8 cellular contexts compared by ENCODE assay signal in the genomic region with DNA sequence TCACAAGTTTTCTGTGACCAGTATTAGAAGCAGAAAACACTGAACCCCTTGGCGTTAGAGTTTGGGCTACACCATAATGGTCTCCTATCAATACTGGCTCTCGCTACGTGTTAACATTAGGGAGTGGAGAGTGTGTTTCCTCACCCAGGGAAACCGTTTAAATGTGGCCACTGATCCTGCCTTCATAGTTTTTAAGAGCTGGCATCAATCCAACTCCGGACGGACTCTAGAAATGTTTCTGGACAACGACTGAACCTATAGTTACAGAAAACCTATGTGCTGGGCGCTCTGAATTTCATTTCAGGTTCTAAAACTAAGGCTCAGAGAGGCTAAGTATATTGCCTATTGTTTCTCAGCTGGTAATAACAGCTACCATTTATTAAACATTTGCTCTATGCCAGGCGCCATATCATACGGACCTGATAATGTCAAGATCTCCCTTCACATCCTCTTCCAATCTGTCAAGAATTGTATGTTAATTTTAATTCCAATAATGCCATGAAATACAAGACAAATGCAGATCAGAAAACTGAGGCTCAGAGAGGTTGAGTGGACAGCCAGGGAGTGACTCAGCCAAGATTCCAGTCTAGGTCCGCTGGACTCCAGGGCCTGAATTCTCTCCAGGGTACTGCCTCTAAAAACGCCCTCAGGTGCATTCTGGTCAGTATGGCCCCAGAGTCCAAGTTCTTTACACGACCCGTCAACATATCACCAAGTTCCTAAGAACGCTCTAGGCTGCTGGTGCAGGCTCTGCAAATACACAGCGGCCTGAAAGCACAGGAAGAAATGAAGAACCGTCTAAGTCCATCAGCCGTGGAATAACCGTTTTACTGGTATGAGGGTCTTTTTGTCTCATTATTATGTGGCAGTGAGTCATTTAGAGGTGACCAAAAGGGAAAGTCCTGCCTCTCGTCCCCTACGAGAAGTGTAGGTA. TPM values are rescaled to one million over a fixed set of nuclear protein-coding genes. Genes with fewer than 3 reads are reported as not detected.
DNase-seq lines count a peak whose midpoint lies in the region; ATAC-seq, FAIRE-seq and TF ChIP-seq lines count a peak whose summit lies in the region.

No MANE protein-coding gene starts in this region.

- H3K27ac ChIP-seq in K562 (ENCODE audit: extremely low read depth, low read depth, low read length) (peak overlapping the region; percentile 99), kidney (ENCODE audit: low read depth in 2 of 2, low read length in 2 of 2) (peak overlapping the region; percentile 99)

- H3K27me3 ChIP-seq in K562 (ENCODE audit: control insufficient read depth in 2 of 2, insufficient read depth in 2 of 2, low read length in 2 of 2) = no peaks in the 10 kb centered on the region

- intact Hi-C loops in K562 (cut with micrococcal nuclease) (loop anchor here (5.0 to 10.0 kb wide), 3 partner anchors 80 to 225 kb away; a partner anchor contains a TSS), kidney (cut with DNase I) (no loop called here)

- BruUV-seq in K562 (replicated peaks; lab: Mats Ljungman, UMichigan) = TSS peak; percentile 92

- POLR2A ChIA-PET in K562 (lab: Yijun Ruan, JAX) (interaction anchor here (0.6 to 2.8 kb wide), 18 partner anchors 8 to 1636 kb away, joined by 3 to 10 read pairs (median 3); no protein-coding TSS in a partner anchor), GM10248 (lab: Yijun Ruan, JAX) (interaction anchor here (0.8 kb wide), 1 partner anchor 14 kb away, joined by 8 read pairs; no protein-coding TSS in a partner anchor)

- ATAC-seq in K562 (peak; percentile 59), HG02763 (IDR thresholded peaks at IDR 0.05; ENCODE audit: unreplicated experiment) (no peak)
- ATAC-seq in stimulated activated naive CD8-positive, alpha-beta T cell treated with anti-CD3 and anti-CD28 coated beads, Interleukin-15, amount 100 ng/mL, for 72 hours = no peak

- TF ChIP-seq EP300 in K562 (IDR thresholded peaks at IDR 0.05; ENCODE audit: low read length) = no peak

- no peak for TF ChIP-seq POLR2A in K562 (conservative IDR thresholded peaks at IDR 0.05)

- WGBS in K562 (ENCODE audit: insufficient coverage, low coverage, missing lambda C conversion rate) = 2% methylated on average over 21 of the region's 21 CpGs

- DNase-seq in DMS153 (lab: John Stamatoyannopoulos, UW) = peak; percentile 53
- DNase-seq in DMS153 treated with DMSO at 0.1 percent for 48 hours (lab: John Stamatoyannopoulos, UW; ENCODE audit: unreplicated experiment) = no peak
- peak; percentile 38 for DNase-seq in LoVo (ENCODE audit: low spot score)
- DNase-seq in K562 (ENCODE audit: extremely low read depth in 1 of 4, low spot score in 3 of 4) = peak in 3 of 4 experiments; percentile 23 to 72 (median 43)
- no peak for DNase-seq in kidney
- no peak for DNase-seq in stimulated activated naive CD8-positive, alpha-beta T cell treated with anti-CD3 and anti-CD28 coated beads, Interleukin-15, amount 100 ng/mL, for 72 hours
- DNase-seq in GM10248 (ENCODE audit: extremely low spot score) = no peak

- H3K9me1 ChIP-seq in K562 (ENCODE audit: control insufficient read depth, insufficient read depth, low read length) = no peaks in the 10 kb centered on the region

- peaks cover 14 to 33% of the 10 kb centered on the region in 2 experiments for H3K4me1 ChIP-seq in K562 (replicated peaks in 1 of 2; ENCODE audit: control insufficient read depth in 2 of 2, insufficient read depth in 2 of 2, low read length in 2 of 2)
- peaks cover 14 to 20% of the 10 kb centered on the region in 2 donors for H3K4me1 ChIP-seq in kidney (ENCODE audit: control insufficient read depth in 1 of 2, insufficient read depth in 1 of 2, low read depth in 1 of 2, low read length in 2 of 2)

- H3K79me2 ChIP-seq in K562 (ENCODE audit: control insufficient read depth, insufficient read depth, low read length) = peaks cover 40% of the 10 kb centered on the region

- TF ChIP-seq RAD21 in K562 (CRISPR knock-in tag; conservative IDR thresholded peaks at IDR 0.05 in 1 of 2, IDR thresholded peaks at IDR 0.05 in 1 of 2) = no peak; a peak in 1 of 4 replicates

- H3K4me3 Mint-ChIP-seq in stimulated activated naive CD8-positive, alpha-beta T cell treated with anti-CD3 and anti-CD28 coated beads, Interleukin-15, amount 100 ng/mL, for 72 hours = peak overlapping the region; percentile 84 to 98

- H2AFZ ChIP-seq in K562 (ENCODE audit: low read depth, low read length) = peak overlapping the region; percentile 93

- in situ Hi-C loops in K562 (cut with MboI) = no loop called here

- H3K4me2 ChIP-seq in K562 (ENCODE audit: insufficient read depth, low read length) = peak overlapping the region; percentile 96

- TF ChIP-seq CTCF in K562 (IDR thresholded peaks at IDR 0.05 in 2 of 3, conservative IDR thresholded peaks at IDR 0.05 in 1 of 3; ENCODE audit: insufficient read depth in 2 of 3, low read depth in 1 of 3, low read length in 3 of 3) (no peak), kidney (IDR thresholded peaks at IDR 0.05; ENCODE audit: borderline replicate concordance, extremely low read depth, insufficient read depth) (no peak), GM10248 (IDR thresholded peaks at IDR 0.05; ENCODE audit: control extremely low read depth, extremely low read depth, low read depth, missing control alignments) (no peak)

- FAIRE-seq in K562 (lab: Jason Lieb, UNC) (peak; percentile 79), kidney (lab: Jason Lieb, UNC) (no peak)

- peaks cover 20% of the 10 kb centered on the region for H4K20me1 ChIP-seq in K562 (replicated peaks; ENCODE audit: control insufficient read depth, insufficient read depth, low read length)

- peak overlapping the region; percentile 100 for H3K27ac Mint-ChIP-seq in stimulated activated naive CD8-positive, alpha-beta T cell treated with anti-CD3 and anti-CD28 coated beads, Interleukin-15, amount 100 ng/mL, for 72 hours

- peaks cover 65% of the 10 kb centered on the region for H3K4me1 Mint-ChIP-seq in stimulated activated naive CD8-positive, alpha-beta T cell treated with anti-CD3 and anti-CD28 coated beads, Interleukin-15, amount 100 ng/mL, for 72 hours

- peak overlapping the region; percentile 87 to 98 for H3K9ac ChIP-seq in K562 (ENCODE audit: insufficient read depth in 1 of 2, low read depth in 2 of 2, low read length in 2 of 2)
- H3K9ac ChIP-seq in kidney (ENCODE audit: low read length in 2 of 2) = peak overlapping the region; percentile 5 to 89

- H3K36me3 ChIP-seq in K562 (ENCODE audit: control insufficient read depth, insufficient read depth, low read length) = peaks cover 19% of the 10 kb centered on the region; the same call in 2 of the 3 replicates
- H3K36me3 ChIP-seq in kidney (ENCODE audit: control insufficient read depth in 1 of 2, insufficient read depth in 2 of 2, low read length in 2 of 2) = no peaks in the 10 kb centered on the region

- CTCF ChIA-PET in K562 (lab: Yijun Ruan, JAX; ENCODE audit: low intra/inter-chr PET ratio) = no interaction called here
- CTCF ChIA-PET in GM10248 (lab: Yijun Ruan, JAX) = interaction anchor here (0.7 to 2.3 kb wide), 5 partner anchors 14 to 21 kb away, joined by 3 to 7 read pairs (median 5); no protein-coding TSS in a partner anchor

- H3K9me3 ChIP-seq in K562 (replicated peaks; ENCODE audit: control insufficient read depth, insufficient read depth, low read depth, low read length) = no peaks in the 10 kb centered on the region
- no peaks in the 10 kb centered on the region for H3K9me3 ChIP-seq in kidney (ENCODE audit: control insufficient read depth in 1 of 2, low read length in 2 of 2)

- no peaks in the 10 kb centered on the region for H3K9me3 Mint-ChIP-seq in stimulated activated naive CD8-positive, alpha-beta T cell treated with anti-CD3 and anti-CD28 coated beads, Interleukin-15, amount 100 ng/mL, for 72 hours

- no peaks in the 10 kb centered on the region for H3K27me3 Mint-ChIP-seq in stimulated activated naive CD8-positive, alpha-beta T cell treated with anti-CD3 and anti-CD28 coated beads, Interleukin-15, amount 100 ng/mL, for 72 hours

- H3K4me3 ChIP-seq in K562 = peak overlapping the region; percentile 96
- peak overlapping the region; percentile 79 to 89 for H3K4me3 ChIP-seq in kidney (ENCODE audit: low read length in 2 of 2)

RNA-seq across cellular contexts. Expression of a gene that starts 0.9 kb away (rescaled TPM):
- 293 and 377 TPM in 2 replicates for total RNA-seq in K562 (2011; cell fraction: chromatin; rRNA removed; ENCODE audit: low replicate concordance)
- 176 and 183 TPM in 2 replicates for total RNA-seq in K562 (2011; cell fraction: nucleolus; rRNA removed)
- 261 and 321 TPM in 2 replicates for total RNA-seq in K562 (2011; cell fraction: nucleoplasm; rRNA removed)
- 20.5 and 25.7 TPM in 2 replicates for total RNA-seq in K562 (2014; rRNA removed)
- 32.3 and 36.0 TPM in 2 replicates for total RNA-seq in K562 (2014; rRNA removed; fragmentation: Illumina TruSeq; extraction: Trizol)
- total RNA-seq in K562 (2015; rRNA removed; fragmentation: Illumina TruSeq; extraction: Trizol) = 25.7 and 27.7 TPM in 2 replicates
- 63.5 and 65.3 TPM in 2 replicates for total RNA-seq in K562 (2021)
- polyA plus RNA-seq in K562 (2011; rRNA removed) = 48.7 and 56.4 TPM in 2 replicates
- polyA plus RNA-seq in K562 (2011; cell fraction: cytosol; rRNA removed) = 23.8 and 39.3 TPM in 2 replicates
- 222 and 235 TPM in 2 replicates for polyA plus RNA-seq in K562 (2011; cell fraction: nucleus; rRNA removed)
- polyA plus RNA-seq in K562 (2012) = 39.0 and 51.7 TPM in 2 replicates
- polyA plus RNA-seq in K562 (2014; fragmentation: Illumina TruSeq; extraction: Trizol) = 45.1 and 48.7 TPM in 2 replicates
- polyA plus RNA-seq in K562 (2014; fragmentation: Nextera tagmentation; extraction: Ambion mirVana) = 1 to 10 TPM; 6.5 to 8.4 TPM
- 38.6 and 44.3 TPM in 2 replicates for polyA plus RNA-seq in K562 (2014; rRNA removed)
- polyA minus RNA-seq in K562 (2011; rRNA and poly(A)+ RNA removed) = 65.7 and 67.5 TPM in 2 replicates
- polyA minus RNA-seq in K562 (2011; cell fraction: cytosol; rRNA and poly(A)+ RNA removed) = 23.8 and 28.4 TPM in 2 replicates
- 55.1 and 86.6 TPM in 2 replicates for polyA minus RNA-seq in K562 (2011; cell fraction: nucleus; rRNA and poly(A)+ RNA removed)
- total RNA-seq in kidney = 71.1 TPM
- polyA plus RNA-seq in kidney (ENCODE audit: insufficient read depth, low read depth, low replicate concordance) = 16.2 TPM

Comparison
In these comparisons a context has a peak if more than half of its experiments do, and no peak if none do; other contexts are left out.
1. DNase-seq: peak in DMS153 (single experiment), LoVo (single experiment) and K562 (3 of 4); none in DMS153 treated with DMSO at 0.1 percent for 48 hours (single experiment), kidney (single experiment), stimulated activated naive CD8-positive, alpha-beta T cell treated with anti-CD3 and anti-CD28 coated beads, Interleukin-15, amount 100 ng/mL, for 72 hours (0 of 2) and GM10248 (single experiment).